10 cellular contexts compared by ENCODE assay signal in the genomic region with DNA sequence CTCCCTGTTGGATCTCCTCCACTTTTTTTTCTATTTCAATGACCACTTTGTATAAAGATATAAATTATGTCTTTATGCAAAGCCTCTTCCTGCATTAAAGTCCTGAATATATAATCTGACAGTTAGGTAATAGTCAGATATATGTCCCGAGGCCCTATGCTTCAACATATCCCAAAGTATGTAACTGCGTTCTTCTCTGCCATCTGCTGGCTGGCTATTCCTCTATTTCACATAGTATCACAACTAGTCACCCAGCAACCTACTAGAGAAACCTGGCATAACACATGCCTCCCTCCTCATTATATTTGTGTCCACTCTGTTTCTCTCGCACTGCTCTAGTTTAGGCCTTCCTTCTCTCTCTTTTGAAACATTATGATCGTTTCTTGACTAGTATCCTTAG.
DNase-seq lines count a peak whose midpoint lies in the region; ATAC-seq and TF ChIP-seq lines count a peak whose summit lies in the region.
"Had no signal": no experiment of that assay in that cellular context is flagged by ENCODE, and none has a peak within 500 bp of the region (broad histone marks: within the 10 kb centered on the region; RNA-seq: fewer than 3 reads in every experiment).

No MANE protein-coding gene starts in this region.

- H3K27me3 ChIP-seq in Panc1 (ENCODE audit: control insufficient read depth, insufficient read depth, low read length) (no peaks in the 10 kb centered on the region), BE2C (no peaks in the 10 kb centered on the region)

- ATAC-seq in Panc1 (no peak), GM18858 (IDR thresholded peaks at IDR 0.05; ENCODE audit: unreplicated experiment) (no peak), GM21528 (IDR thresholded peaks at IDR 0.05; ENCODE audit: low FRiP score, unreplicated experiment) (no peak)

- peak; percentile 2 for DNase-seq in DMS114 treated with DMSO at 0.1 percent for 48 hours (lab: John Stamatoyannopoulos, UW; ENCODE audit: unreplicated experiment)
- DNase-seq in HuH-7.5 (ENCODE audit: low spot score): peak; percentile 3
- DNase-seq in Panc1 (ENCODE audit: low read depth, low spot score): no peak
- peak; percentile 21 for DNase-seq in medulla oblongata (ENCODE audit: extremely low spot score)
- DNase-seq in NCI-H345 (lab: John Stamatoyannopoulos, UW): no peak
- DNase-seq in BE2C: no peak
- DNase-seq: activated effector memory CD4-positive, alpha-beta T cell treated with anti-CD3 and anti-CD28 coated beads, Interleukin-2, amount 50 U/mL, for 16 hours; NCI-H2029 had no signal

- H3K36me3 ChIP-seq in Panc1 (ENCODE audit: control insufficient read depth, insufficient read depth, low read length) (no peaks in the 10 kb centered on the region), BE2C (no peaks in the 10 kb centered on the region)

- BruUV-seq in Panc1 (replicated peaks; lab: Mats Ljungman, UMichigan): no TSS peak

- TF ChIP-seq CTCF in Panc1 (IDR thresholded peaks at IDR 0.05): peak; percentile 13; the same call in 1 of the 2 replicates
- TF ChIP-seq CTCF in BE2C (IDR thresholded peaks at IDR 0.05; ENCODE audit: low read depth, low read length): no peak

- no peak overlapping the region for H3K27ac ChIP-seq in Panc1 (ENCODE audit: low read length)

- H3K4me1 ChIP-seq in Panc1 (ENCODE audit: control insufficient read depth, insufficient read depth, low read length) (no peaks in the 10 kb centered on the region), BE2C (no peaks in the 10 kb centered on the region)

- intact Hi-C loops in Panc1 (cut with micrococcal nuclease; ENCODE audit: unreplicated experiment): loop anchor here (10.0 kb wide), 1 partner anchor 128 kb away; no protein-coding TSS in a partner anchor

- H3K4me3 ChIP-seq in Panc1 (ENCODE audit: low read depth in 2 of 2, low read length in 2 of 2) (no peak overlapping the region), BE2C (ENCODE audit: low read depth, low read length) (no peak overlapping the region)

- CTCF ChIA-PET in Panc1 (lab: Charles Lee): no interaction called here

- in situ Hi-C loops in Panc1 (cut with HindIII; ENCODE audit: low pct_unique_long_range_greater_than_20kb, low sequenced_read_pairs): no loop called here

- no peaks in the 10 kb centered on the region for H3K9me3 ChIP-seq in Panc1 (ENCODE audit: control insufficient read depth, insufficient read depth, low read depth, low read length)
- H3K9me3 ChIP-seq in BE2C: no peaks in the 10 kb centered on the region

- POLR2A ChIA-PET in Panc1 (lab: Charles Lee): no interaction called here

Comparison
In these comparisons a context has a peak if more than half of its experiments do, and no peak if none do; other contexts are left out.
1. DNase-seq: peak in DMS114 treated with DMSO at 0.1 percent for 48 hours (single experiment), HuH-7.5 (single experiment) and medulla oblongata (single experiment); none in Panc1 (single experiment), NCI-H345 (single experiment) and BE2C (single experiment).